Comparison of ENCODE assay signal across 9 cellular contexts in genomic region chr3:64399205-64399800, GRCh38.
DNase-seq lines count a peak whose midpoint lies in the region; ATAC-seq and TF ChIP-seq lines count a peak whose summit lies in the region.
"Had no signal": no experiment of that assay in that cellular context is flagged by ENCODE, and none has a peak within 500 bp of the region (broad histone marks: within the 10 kb centered on the region; RNA-seq: fewer than 3 reads in every experiment).

No MANE protein-coding gene starts in this region.

- TF ChIP-seq CTCF in left lung (IDR thresholded peaks at IDR 0.05), result peak; percentile 61 to 65
- peak; percentile 67 to 83 (median 78) for TF ChIP-seq CTCF in uterus (IDR thresholded peaks at IDR 0.05)

- intact Hi-C loops in left lung (cut with DNase I) (no loop called here), uterus (cut with DNase I; ENCODE audit: low total_unique reads) (loop anchor here (5.0 kb wide), 1 partner anchor 367 kb away; no protein-coding TSS in a partner anchor)

- H3K4me1 ChIP-seq in HAP-1, result no peaks in the 10 kb centered on the region; the same call in 1 of the 2 replicates
- peaks cover 0 to 9% of the 10 kb centered on the region in 2 donors for H3K4me1 ChIP-seq in left lung
- H3K4me1 ChIP-seq in uterus, result peaks cover 8 to 13% of the 10 kb centered on the region in 2 donors

- H3K4me3 ChIP-seq in HAP-1, result no peak overlapping the region
- H3K4me3 ChIP-seq in left lung, result no peak overlapping the region
- no peak overlapping the region for H3K4me3 ChIP-seq in uterus
- H3K4me3 ChIP-seq: BLaER1 had no signal

- no peaks in the 10 kb centered on the region for H3K36me3 ChIP-seq in HAP-1 (replicated peaks)
- H3K36me3 ChIP-seq in left lung, result no peaks in the 10 kb centered on the region
- no peaks in the 10 kb centered on the region for H3K36me3 ChIP-seq in uterus
- H3K36me3 ChIP-seq: BLaER1 had no signal

- peak; percentile 93 for ATAC-seq in left lung

- in situ Hi-C loops in HAP-1 (cut with MboI; ENCODE audit: low sequenced_read_pairs), result no loop called here

- H3K27ac ChIP-seq in left lung (no peak overlapping the region), uterus (peak overlapping the region; percentile 66 to 76)
- H3K27ac ChIP-seq: BLaER1 had no signal

- H3K27me3 ChIP-seq in HAP-1 (ENCODE audit: low read depth), result no peaks in the 10 kb centered on the region
- no peaks in the 10 kb centered on the region for H3K27me3 ChIP-seq in left lung
- no peaks in the 10 kb centered on the region for H3K27me3 ChIP-seq in uterus
- H3K27me3 ChIP-seq: BLaER1 had no signal

- H3K9me3 ChIP-seq in HAP-1 (no peaks in the 10 kb centered on the region), left lung (no peaks in the 10 kb centered on the region), uterus (no peaks in the 10 kb centered on the region)
- H3K9me3 ChIP-seq: BLaER1 had no signal

- peak; percentile 37 for DNase-seq in NCI-H1092 treated with DMSO at 0.1 percent for 48 hours (lab: John Stamatoyannopoulos, UW)
- DNase-seq in NCI-H1092 (lab: John Stamatoyannopoulos, UW), result no peak
- DNase-seq in HAP-1 (ENCODE audit: low spot score in 2 of 2), result peak; percentile 34 to 59
- DNase-seq in NCI-H526 treated with DMSO at 0.1 percent for 48 hours (lab: John Stamatoyannopoulos, UW), result peak; percentile 18
- DNase-seq in cerebellum (ENCODE audit: low spot score), result peak; percentile 21
- DNase-seq in left lung, result no peak
- DNase-seq in uterus, result peak; percentile 28 to 37
- DNase-seq in mesenteric fat pad (ENCODE audit: low spot score), result no peak

- no peak for TF ChIP-seq POLR2A in uterus (IDR thresholded peaks at IDR 0.05)

Comparison
In these comparisons a context has a peak if more than half of its experiments do, and no peak if none do; other contexts are left out.
1. DNase-seq: peak in NCI-H1092 treated with DMSO at 0.1 percent for 48 hours (single experiment), HAP-1 (2 of 2), NCI-H526 treated with DMSO at 0.1 percent for 48 hours (single experiment), cerebellum (single experiment) and uterus (2 of 2); none in NCI-H1092 (single experiment), left lung (0 of 2) and mesenteric fat pad (single experiment).
2. H3K27ac ChIP-seq: peak in uterus (2 of 2); none in left lung (0 of 2).